In genomic region chr4:17985832-17986231, GRCh38 we compare ENCODE assay signal across 11 cellular contexts.
"Had no signal": no experiment of that assay in that cellular context is flagged by ENCODE, and none has a peak within 500 bp of the region (broad histone marks: within the 10 kb centered on the region; RNA-seq: fewer than 3 reads in every experiment).

No MANE protein-coding gene starts in this region.

- H3K36me3 ChIP-seq: HAP-1 had no signal

- H3K4me1 ChIP-seq: HAP-1 had no signal

- H3K4me1 Mint-ChIP-seq: GM23338, H9 had no signal

- H3K27ac ChIP-seq: GM23248 had no signal

- ATAC-seq: GM23338, HCT116 had no signal

- FAIRE-seq: H1, H54 had no signal

- DNase-seq: GM23248, GOT3, H7, H9, HCEC 1CT, HFFc6 had no signal

- H3K4me3 ChIP-seq: GM23248, GM23338, HAP-1 had no signal

- H2AFZ ChIP-seq: GM23248, GM23338 had no signal

- H3K4me2 ChIP-seq: GM23338 had no signal

- H3K27ac Mint-ChIP-seq: GM23338, H9, HFFc6 had no signal

- H3K4me3 Mint-ChIP-seq: GM23338, H9, HFFc6 had no signal

- H3K9ac ChIP-seq: GM23248 had no signal
